ENCODE assay signal across 29 cellular contexts in the genomic region with DNA sequence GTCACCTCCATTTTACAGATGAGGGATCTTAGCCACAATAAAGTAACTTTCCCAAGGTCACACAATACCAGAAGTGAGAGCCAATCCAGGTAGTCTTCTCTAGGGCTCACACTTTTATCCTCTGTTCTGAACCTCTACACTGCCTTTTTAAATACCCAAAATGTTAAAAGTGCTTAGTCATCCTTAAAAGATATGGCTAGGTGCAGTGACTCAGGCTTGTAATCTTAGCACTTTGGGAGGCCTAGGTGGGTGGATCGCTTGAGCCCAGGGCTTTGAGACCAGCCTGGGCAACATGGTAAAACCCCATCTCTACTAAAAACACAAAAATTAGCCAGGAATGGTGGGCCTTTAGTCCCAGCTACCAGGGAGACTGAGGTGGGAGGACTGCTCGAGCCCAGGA.
DNase-seq lines count a peak whose midpoint lies in the region; ATAC-seq, FAIRE-seq and TF ChIP-seq lines count a peak whose summit lies in the region.
"Had no signal": no experiment of that assay in that cellular context is flagged by ENCODE, and none has a peak within 500 bp of the region (broad histone marks: within the 10 kb centered on the region; RNA-seq: fewer than 3 reads in every experiment).

No MANE protein-coding gene starts in this region.

- CTCF ChIA-PET in MCF 10A (lab: Yijun Ruan, JAX) = interaction anchor here (0.7 kb wide), 1 partner anchor 40 kb away, joined by 3 read pairs; no protein-coding TSS in a partner anchor

- intact Hi-C loops in MCF 10A (cut with micrococcal nuclease) (no loop called here), breast epithelium (cut with DNase I; ENCODE audit: low total_unique reads) (no loop called here), transverse colon (cut with DNase I; ENCODE audit: low total_unique reads) (no loop called here)

- H3K36me3 ChIP-seq in breast epithelium (no peaks in the 10 kb centered on the region), bronchial epithelial cell (ENCODE audit: control insufficient read depth, insufficient read depth, low read length) (no peaks in the 10 kb centered on the region), transverse colon (no peaks in the 10 kb centered on the region)
- H3K36me3 ChIP-seq: BE2C, HAP-1, Peyer's patch, vagina had no signal

- H3K9me3 Mint-ChIP-seq in MCF 10A (ENCODE audit: unreplicated experiment) = no peaks in the 10 kb centered on the region
- H3K9me3 Mint-ChIP-seq: activated CD4-positive, alpha-beta T cell treated with anti-CD3 and anti-CD28 coated beads, Interleukin-2, amount 10 ng/mL, durations not matched to agents 24 days and 14 days; activated T-cell treated with anti-CD3 and anti-CD28 coated beads, Interleukin-2, amount 50 U/mL, for 72 hours; naive B cell had no signal

- in situ Hi-C loops in transverse colon (cut with MboI; ENCODE audit: low pct_ligation_motif_present in 1 of 4, low pct_unique_long_range_greater_than_20kb in 1 of 4, low sequenced_read_pairs in 3 of 4) = no loop called here

- H3K27me3 ChIP-seq in breast epithelium (no peaks in the 10 kb centered on the region), bronchial epithelial cell (ENCODE audit: control insufficient read depth, insufficient read depth, low read length) (no peaks in the 10 kb centered on the region), transverse colon (no peaks in the 10 kb centered on the region)
- H3K27me3 ChIP-seq: BE2C, Peyer's patch, testis, vagina had no signal

- no TSS peak for BruUV-seq in MCF 10A (replicated peaks; lab: Mats Ljungman, UMichigan)

- no peaks in the 10 kb centered on the region for H3K4me1 Mint-ChIP-seq in MCF 10A (ENCODE audit: insufficient read depth, unreplicated experiment)
- H3K4me1 Mint-ChIP-seq: activated CD4-positive, alpha-beta T cell treated with anti-CD3 and anti-CD28 coated beads, Interleukin-2, amount 10 ng/mL, durations not matched to agents 24 days and 14 days; naive B cell had no signal

- DNase-seq in MCF 10A (ENCODE audit: unreplicated experiment) (peak; percentile 24), breast epithelium (ENCODE audit: low spot score in 2 of 2) (no peak), NCI-H226 (peak; percentile 61), bronchial epithelial cell (ENCODE audit: low read depth) (peak; percentile 62), renal cortical epithelial cell (ENCODE audit: low read depth) (peak; percentile 25), kidney glomerular epithelial cell (lab: John Stamatoyannopoulos, UW) (no peak), transverse colon (no peak)
- DNase-seq: activated CD4-positive, alpha-beta T cell treated with anti-CD3 and anti-CD28 coated beads, Interleukin-2, amount 10 ng/mL, durations not matched to agents 24 days and 14 days; activated naive CD4-positive, alpha-beta T cell treated with anti-CD3 and anti-CD28 coated beads, Interleukin-2, amount 50 U/mL, for 16 hours; activated T-cell treated with anti-CD3 and anti-CD28 coated beads, Interleukin-2, amount 50 U/mL, for 72 hours; anterior cingulate cortex; BE2C; DMS79 treated with DMSO at 0.1 percent for 48 hours; foreskin melanocyte; mesendoderm; naive B cell; NCI-H1417; NCI-H2107; NCI-H510A treated with DMSO at 0.1 percent for 48 hours; occipital lobe; Peyer's patch; T-helper 17 cell had no signal

- H3K36me3 Mint-ChIP-seq in MCF 10A (ENCODE audit: insufficient read depth, unreplicated experiment) = no peaks in the 10 kb centered on the region
- H3K36me3 Mint-ChIP-seq: naive B cell had no signal

- H3K27ac ChIP-seq in breast epithelium (no peak overlapping the region), transverse colon (no peak overlapping the region)
- H3K27ac ChIP-seq: epithelial cell of prostate, Peyer's patch, testis, vagina had no signal

- H3K4me1 ChIP-seq in breast epithelium = no peaks in the 10 kb centered on the region
- H3K4me1 ChIP-seq in transverse colon = no peaks in the 10 kb centered on the region
- H3K4me1 ChIP-seq: BE2C, Peyer's patch, vagina had no signal

- no peaks in the 10 kb centered on the region for H3K9me3 ChIP-seq in breast epithelium
- H3K9me3 ChIP-seq in transverse colon = no peaks in the 10 kb centered on the region
- H3K9me3 ChIP-seq: BE2C, HAP-1, Peyer's patch, testis, vagina had no signal

- no peak for ATAC-seq in HG02885 (IDR thresholded peaks at IDR 0.05; ENCODE audit: poor library complexity, unreplicated experiment)
- ATAC-seq: activated T-cell treated with anti-CD3 and anti-CD28 coated beads, Interleukin-2, amount 50 U/mL, for 72 hours; GM12878; left lobe of liver; T-helper 17 cell had no signal

- 50% methylated on average over 2 of the region's 2 CpGs; no CpG with 5 or more reads in 1 of the 2 donors for WGBS in transverse colon (ENCODE audit: low coverage in 1 of 2), 2 donors

- no peak overlapping the region for H3K27ac Mint-ChIP-seq in MCF 10A (ENCODE audit: low read depth, unreplicated experiment)
- H3K27ac Mint-ChIP-seq: activated CD4-positive, alpha-beta T cell treated with anti-CD3 and anti-CD28 coated beads, Interleukin-2, amount 10 ng/mL, durations not matched to agents 24 days and 14 days; activated T-cell treated with anti-CD3 and anti-CD28 coated beads, Interleukin-2, amount 50 U/mL, for 72 hours; naive B cell; T-helper 17 cell had no signal

- TF ChIP-seq CTCF in MCF 10A (IDR thresholded peaks at IDR 0.05; ENCODE audit: unreplicated experiment) = no peak
- TF ChIP-seq CTCF in breast epithelium (IDR thresholded peaks at IDR 0.05) = no peak
- TF ChIP-seq CTCF in bronchial epithelial cell (IDR thresholded peaks at IDR 0.05; ENCODE audit: insufficient read depth, low read length, severe bottlenecking) = no peak
- no peak for TF ChIP-seq CTCF in transverse colon (IDR thresholded peaks at IDR 0.05)

- H3K4me3 ChIP-seq in breast epithelium (no peak overlapping the region), bronchial epithelial cell (ENCODE audit: low read depth, low read length) (no peak overlapping the region), transverse colon (no peak overlapping the region)
- H3K4me3 ChIP-seq: GM12878, HAP-1, Peyer's patch, testis, vagina had no signal

- FAIRE-seq in bronchial epithelial cell (lab: Jason Lieb, UNC) = no peak
- FAIRE-seq: GM12878 had no signal

- TF ChIP-seq EP300 in transverse colon (IDR thresholded peaks at IDR 0.05; ENCODE audit: low read depth) = no peak

- H3K4me3 Mint-ChIP-seq in MCF 10A (ENCODE audit: unreplicated experiment) = no peak overlapping the region
- H3K4me3 Mint-ChIP-seq: activated CD4-positive, alpha-beta T cell treated with anti-CD3 and anti-CD28 coated beads, Interleukin-2, amount 10 ng/mL, durations not matched to agents 24 days and 14 days; activated T-cell treated with anti-CD3 and anti-CD28 coated beads, Interleukin-2, amount 50 U/mL, for 72 hours; naive B cell; T-helper 17 cell had no signal

- TF ChIP-seq POLR2A in breast epithelium (IDR thresholded peaks at IDR 0.05) (no peak), transverse colon (IDR thresholded peaks at IDR 0.05) (no peak)

- POLR2A ChIA-PET in MCF 10A (lab: Yijun Ruan, JAX) = no interaction called here

- H3K27me3 Mint-ChIP-seq in MCF 10A (ENCODE audit: insufficient read depth, unreplicated experiment) = no peaks in the 10 kb centered on the region
- H3K27me3 Mint-ChIP-seq: activated CD4-positive, alpha-beta T cell treated with anti-CD3 and anti-CD28 coated beads, Interleukin-2, amount 10 ng/mL, durations not matched to agents 24 days and 14 days; naive B cell; T-helper 17 cell had no signal

Comparison
In these comparisons a context has a peak if more than half of its experiments do, and no peak if none do; other contexts are left out.
1. DNase-seq: peak in MCF 10A (single experiment), NCI-H226 (single experiment), bronchial epithelial cell (single experiment) and renal cortical epithelial cell (single experiment); none in breast epithelium (0 of 2), kidney glomerular epithelial cell (single experiment) and transverse colon (single experiment).